Comparison of ENCODE assay signal across 10 cellular contexts in genomic region chr6:112286010-112286409, GRCh38. TPM values are rescaled to one million over a fixed set of nuclear protein-coding genes. Genes with fewer than 3 reads are reported as not detected.
A peak's percentile ranks its signal among the peaks of the same experiment; 100 is the strongest.
DNase-seq lines count a peak whose midpoint lies in the region; ATAC-seq, FAIRE-seq and TF ChIP-seq lines count a peak whose summit lies in the region.
"Had no signal": no experiment of that assay in that cellular context is flagged by ENCODE, and none has a peak within 500 bp of the region (broad histone marks: within the 10 kb centered on the region; RNA-seq: fewer than 3 reads in every experiment).

No MANE protein-coding gene starts in this region.

- ATAC-seq in SK-N-SH treated with all-trans-retinoic acid at 6 μM for 48 hours: no peak
- ATAC-seq: Panc1 had no signal

- H3K27ac ChIP-seq in effector memory CD4-positive, alpha-beta T cell (ENCODE audit: insufficient read depth, low read length, poor library complexity, severe bottlenecking): no peak overlapping the region
- H3K27ac ChIP-seq in substantia nigra (ENCODE audit: low read depth, low read length, poor library complexity, severe bottlenecking): no peak overlapping the region

- H3K4me1 ChIP-seq in effector memory CD4-positive, alpha-beta T cell (ENCODE audit: control insufficient read depth, insufficient read depth, low read length, poor library complexity, severe bottlenecking): no peaks in the 10 kb centered on the region

- FAIRE-seq in GM12891 (lab: Jason Lieb, UNC): no peak
- FAIRE-seq: G401.6 had no signal

- H3K36me3 ChIP-seq in effector memory CD4-positive, alpha-beta T cell (ENCODE audit: control insufficient read depth, insufficient read depth, low read length): no peaks in the 10 kb centered on the region

- H3K27me3 ChIP-seq in effector memory CD4-positive, alpha-beta T cell (replicated peaks; ENCODE audit: control insufficient read depth, insufficient read depth, low read length, poor library complexity, severe bottlenecking): peaks cover 3% of the 10 kb centered on the region

- no peak for DNase-seq in GM12891 (ENCODE audit: insufficient read length, low spot score)
- DNase-seq in H4 (ENCODE audit: low spot score): peak; percentile 26
- peak; percentile 16 to 28 (median 27) for DNase-seq in effector memory CD4-positive, alpha-beta T cell
- no peak for DNase-seq in NCI-H446 (lab: John Stamatoyannopoulos, UW)
- no peak for DNase-seq in NCI-H2107 (lab: John Stamatoyannopoulos, UW)
- no peak for DNase-seq in cerebellar cortex (ENCODE audit: low spot score)
- no peak for DNase-seq in substantia nigra (lab: John Stamatoyannopoulos, UW)

- H3K4me3 ChIP-seq in effector memory CD4-positive, alpha-beta T cell (ENCODE audit: insufficient read depth, low read depth, low read length, poor library complexity, severe bottlenecking): no peak overlapping the region

- no peaks in the 10 kb centered on the region for H3K9me3 ChIP-seq in effector memory CD4-positive, alpha-beta T cell (ENCODE audit: control insufficient read depth, low read length)

- no peak for TF ChIP-seq POLR2A in GM12891 (IDR thresholded peaks at IDR 0.05; ENCODE audit: low read depth, low read length)

TF ChIP-seq in GM12891, 5 proteins besides CTCF, POLR2A, EP300 and RAD21:
- TF ChIP-seq TAF1 (IDR thresholded peaks at IDR 0.05; ENCODE audit: low read depth, low read length) (no peak), POLR2AphosphoS5 (IDR thresholded peaks at IDR 0.05; ENCODE audit: low read depth, low read length) (no peak), SPI1 (IDR thresholded peaks at IDR 0.05; ENCODE audit: low read depth, low read length) (no peak), POU2F2 (IDR thresholded peaks at IDR 0.05; ENCODE audit: low read depth, low read length) (0 out of 2 replicates have a peak, but pooled peaks have one; percentile 18), PAX5 (IDR thresholded peaks at IDR 0.05; ENCODE audit: insufficient read depth, low read length, severe bottlenecking) (peak; percentile 59)
TF ChIP-seq in GM12891: peak in this region for 2.

TF ChIP-seq in SK-N-SH treated with all-trans-retinoic acid at 6 μM for 48 hours, 23 proteins besides CTCF, POLR2A, EP300 and RAD21:
- TF ChIP-seq ZNF565 (CRISPR knock-in tag; conservative IDR thresholded peaks at IDR 0.05; ENCODE audit: low read depth) (no peak), ZNF8 (CRISPR knock-in tag; IDR thresholded peaks at IDR 0.05) (no peak), ZFP30 (CRISPR knock-in tag; IDR thresholded peaks at IDR 0.05) (peak; percentile 40; the same call in 1 of the 2 replicates), TCF4 (CRISPR knock-in tag; IDR thresholded peaks at IDR 0.05; ENCODE audit: borderline replicate concordance) (peak; percentile 88)
- TF ChIP-seq, protein P1, sequence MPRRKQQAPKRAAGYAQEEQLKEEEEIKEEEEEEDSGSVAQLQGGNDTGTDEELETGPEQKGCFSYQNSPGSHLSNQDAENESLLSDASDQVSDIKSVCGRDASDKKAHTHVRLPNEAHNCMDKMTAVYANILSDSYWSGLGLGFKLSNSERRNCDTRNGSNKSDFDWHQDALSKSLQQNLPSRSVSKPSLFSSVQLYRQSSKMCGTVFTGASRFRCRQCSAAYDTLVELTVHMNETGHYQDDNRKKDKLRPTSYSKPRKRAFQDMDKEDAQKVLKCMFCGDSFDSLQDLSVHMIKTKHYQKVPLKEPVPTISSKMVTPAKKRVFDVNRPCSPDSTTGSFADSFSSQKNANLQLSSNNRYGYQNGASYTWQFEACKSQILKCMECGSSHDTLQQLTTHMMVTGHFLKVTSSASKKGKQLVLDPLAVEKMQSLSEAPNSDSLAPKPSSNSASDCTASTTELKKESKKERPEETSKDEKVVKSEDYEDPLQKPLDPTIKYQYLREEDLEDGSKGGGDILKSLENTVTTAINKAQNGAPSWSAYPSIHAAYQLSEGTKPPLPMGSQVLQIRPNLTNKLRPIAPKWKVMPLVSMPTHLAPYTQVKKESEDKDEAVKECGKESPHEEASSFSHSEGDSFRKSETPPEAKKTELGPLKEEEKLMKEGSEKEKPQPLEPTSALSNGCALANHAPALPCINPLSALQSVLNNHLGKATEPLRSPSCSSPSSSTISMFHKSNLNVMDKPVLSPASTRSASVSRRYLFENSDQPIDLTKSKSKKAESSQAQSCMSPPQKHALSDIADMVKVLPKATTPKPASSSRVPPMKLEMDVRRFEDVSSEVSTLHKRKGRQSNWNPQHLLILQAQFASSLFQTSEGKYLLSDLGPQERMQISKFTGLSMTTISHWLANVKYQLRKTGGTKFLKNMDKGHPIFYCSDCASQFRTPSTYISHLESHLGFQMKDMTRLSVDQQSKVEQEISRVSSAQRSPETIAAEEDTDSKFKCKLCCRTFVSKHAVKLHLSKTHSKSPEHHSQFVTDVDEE (CRISPR knock-in tag; IDR thresholded peaks at IDR 0.05): peak; percentile 80

RNA-seq across cellular contexts. Expression of gene LAMA4, which starts 31.6 kb away (rescaled TPM):
- not detected for polyA plus RNA-seq in GM12891 (2012; ENCODE audit: low read depth, missing spikeins)
- 16.4 and 18.4 TPM in 2 replicates for total RNA-seq in H4 (2014; rRNA removed; shearing (Covaris generic))

Comparison
In these comparisons a context has a peak if more than half of its experiments do, and no peak if none do; other contexts are left out.
1. DNase-seq: peak in H4 (single experiment) and effector memory CD4-positive, alpha-beta T cell (3 of 3); none in GM12891 (single experiment), NCI-H446 (0 of 2), NCI-H2107 (single experiment), cerebellar cortex (single experiment) and substantia nigra (0 of 49).